Comparison of ENCODE assay signal across 7 cellular contexts in genomic region chr16:56609463-56609921, GRCh38. TPM values are rescaled to one million over a fixed set of nuclear protein-coding genes. Genes with fewer than 3 reads are reported as not detected.
DNase-seq lines count a peak whose midpoint lies in the region; ATAC-seq and TF ChIP-seq lines count a peak whose summit lies in the region.

No MANE protein-coding gene starts in this region.

- H3K9me3 Mint-ChIP-seq in nephron, result no peaks in the 10 kb centered on the region

- H3K27me3 Mint-ChIP-seq in nephron (ENCODE audit: low read depth), result peaks cover 44% of the 10 kb centered on the region

- peak overlapping the region; percentile 73 for H3K4me3 ChIP-seq in epithelial cell of proximal tubule (ENCODE audit: low read depth, low read length)

- peak overlapping the region; percentile 84 to 88 (median 86) for H3K4me3 Mint-ChIP-seq in nephron

- peak; percentile 76 to 98 for DNase-seq in NOMO-1 (lab: John Stamatoyannopoulos, UW; ENCODE audit: unreplicated experiment in 2 of 2)
- DNase-seq in activated CD8-positive, alpha-beta memory T cell treated with anti-CD3 and anti-CD28 coated beads, Interleukin-2, amount 50 U/mL, for 24 hours (ENCODE audit: extremely low read depth), result peak; percentile 51
- no peak for DNase-seq in epithelial cell of proximal tubule (ENCODE audit: low read depth)

- peak overlapping the region; percentile 46 to 95 (median 85) for H3K27ac Mint-ChIP-seq in nephron

- H3K4me1 Mint-ChIP-seq in nephron, result peaks cover 50% of the 10 kb centered on the region

- ATAC-seq in GM18499 (IDR thresholded peaks at IDR 0.05; ENCODE audit: insufficient read depth, unreplicated experiment), result peak; percentile 44
- ATAC-seq in HG02885 (IDR thresholded peaks at IDR 0.05; ENCODE audit: poor library complexity, unreplicated experiment), result peak; percentile 55

- TF ChIP-seq CTCF in epithelial cell of proximal tubule (conservative IDR thresholded peaks at IDR 0.05; ENCODE audit: low read depth, low read length) (no peak), nephron (IDR thresholded peaks at IDR 0.05; ENCODE audit: unreplicated experiment in 3 of 3) (no peak)

- H3K27ac ChIP-seq in temporal lobe (ENCODE audit: low read depth, low read length), result peak overlapping the region; percentile 95

- H3K36me3 Mint-ChIP-seq in nephron (ENCODE audit: low read depth), result no peaks in the 10 kb centered on the region

RNA-seq across cellular contexts. Expression of gene MT2A, which starts 1.1 kb away (rescaled TPM):
- total RNA-seq in epithelial cell of proximal tubule, result 1,146 and 1,559 TPM in 2 replicates
- 4.2 TPM for total RNA-seq in temporal lobe

RNA-seq across cellular contexts. Expression of gene MT1E, which starts 16.1 kb away (rescaled TPM):
- 724 and 1,203 TPM in 2 replicates for total RNA-seq in epithelial cell of proximal tubule
- 5.4 TPM for total RNA-seq in temporal lobe

RNA-seq across cellular contexts. Expression of gene MT3, which starts 20.2 kb away (rescaled TPM):
- total RNA-seq in epithelial cell of proximal tubule (1.0 and 5.1 TPM in 2 replicates), temporal lobe (12.8 TPM)

RNA-seq across cellular contexts. Expression of gene MT1M, which starts 23.0 kb away (rescaled TPM):
- total RNA-seq in epithelial cell of proximal tubule, result 19.1 and 124 TPM in 2 replicates
- total RNA-seq in temporal lobe, result 0.74 TPM

RNA-seq across cellular contexts. Expression of gene MT1A, which starts 29.0 kb away (rescaled TPM):
- 26.0 and 62.4 TPM in 2 replicates for total RNA-seq in epithelial cell of proximal tubule
- not detected for total RNA-seq in temporal lobe

Comparison
In these comparisons a context has a peak if more than half of its experiments do, and no peak if none do; other contexts are left out.
1. RNA of gene MT2A, which starts 1.1 kb away (total RNA-seq): 1,146 to 1,559 TPM in epithelial cell of proximal tubule; 4.2 TPM in temporal lobe (single experiment); every median in the first group is over 100 times any median in the second.
2. RNA of gene MT1E, which starts 16.1 kb away (total RNA-seq): 724 to 1,203 TPM in epithelial cell of proximal tubule; 5.4 TPM in temporal lobe (single experiment); every median in the first group is over 100 times any median in the second.